8 cellular contexts compared by ENCODE assay signal in the genomic region with DNA sequence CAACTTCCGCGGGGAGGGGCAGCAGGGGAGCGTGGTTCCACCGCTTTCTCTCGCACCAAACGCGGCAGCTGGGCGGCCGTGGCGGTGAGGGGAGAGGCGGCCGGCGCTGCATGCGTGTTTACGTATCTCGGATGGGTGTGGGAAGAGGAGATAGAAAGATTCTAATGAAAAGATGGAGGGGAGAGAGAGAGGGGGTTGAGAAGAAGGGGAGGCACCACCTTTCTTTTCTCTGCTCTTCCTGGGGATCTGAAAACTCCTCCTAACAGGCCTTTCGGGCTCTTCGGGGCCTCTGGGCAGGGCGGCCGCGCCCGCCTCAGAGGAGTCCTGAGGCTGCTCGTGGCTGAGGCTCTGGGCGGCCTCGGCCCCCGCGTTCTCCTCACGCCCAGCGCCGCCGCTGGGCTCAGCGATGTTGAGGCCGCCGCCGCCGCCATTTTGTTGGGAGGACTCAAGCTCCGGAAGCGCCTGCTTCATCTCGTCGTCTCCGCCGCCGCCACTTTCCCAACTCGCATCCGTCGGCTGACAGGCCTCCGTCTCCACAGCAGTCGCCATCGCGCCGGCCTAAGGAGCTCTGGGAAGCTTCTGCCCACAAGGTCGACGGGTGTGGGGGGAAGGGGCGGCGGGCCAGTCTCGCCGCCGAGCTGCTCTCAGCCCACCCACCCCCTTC. TPM values are rescaled to one million over a fixed set of nuclear protein-coding genes. Genes with fewer than 3 reads are reported as not detected.
DNase-seq lines count a peak whose midpoint lies in the region; ATAC-seq and TF ChIP-seq lines count a peak whose summit lies in the region.

No MANE protein-coding gene starts in this region.

- peaks cover 17% of the 10 kb centered on the region for H3K9me3 Mint-ChIP-seq in nephron

- DNase-seq in DMS 273 (lab: John Stamatoyannopoulos, UW; ENCODE audit: unreplicated experiment) (peak; percentile 86), HuH-7.5 (ENCODE audit: low spot score) (peak; percentile 22), RPMI7951 (ENCODE audit: low read depth) (peak; percentile 82), fibroblast of pulmonary artery (ENCODE audit: low read depth) (peak; percentile 74)
- DNase-seq in activated T-helper 9 cell treated with anti-CD3 and anti-CD28 coated beads, Interleukin-2, amount 50 U/mL, for 16 hours (ENCODE audit: low read depth): peak; percentile 71
- DNase-seq in stimulated activated naive CD8-positive, alpha-beta T cell treated with anti-CD3 and anti-CD28 coated beads, Interleukin-15, Interleukin-2, amounts not matched to agents 100 U/mL and 50 U/mL, for 24 hours: peak; percentile 80

- peak overlapping the region; percentile 92 to 96 (median 96) for H3K4me3 Mint-ChIP-seq in nephron

- H3K4me1 Mint-ChIP-seq in nephron: peaks cover 20% of the 10 kb centered on the region

- peak; percentile 57 for ATAC-seq in GM21515 (IDR thresholded peaks at IDR 0.05; ENCODE audit: unreplicated experiment)
- ATAC-seq in stimulated activated naive CD8-positive, alpha-beta T cell treated with anti-CD3 and anti-CD28 coated beads, Interleukin-15, Interleukin-2, amounts not matched to agents 100 U/mL and 50 U/mL, for 24 hours: peak; percentile 77

- no peaks in the 10 kb centered on the region for H3K27me3 Mint-ChIP-seq in nephron (ENCODE audit: low read depth)

- peak overlapping the region; percentile 93 to 100 (median 99) for H3K27ac Mint-ChIP-seq in nephron

- peak overlapping the region; percentile 80 for H3K4me3 ChIP-seq in fibroblast of pulmonary artery (replicated peaks; ENCODE audit: low read depth, low read length)

- H3K36me3 Mint-ChIP-seq in nephron (ENCODE audit: low read depth): peaks cover 50% of the 10 kb centered on the region

- TF ChIP-seq CTCF in fibroblast of pulmonary artery (IDR thresholded peaks at IDR 0.05; ENCODE audit: low read length, missing control alignments): no peak
- no peak for TF ChIP-seq CTCF in nephron (IDR thresholded peaks at IDR 0.05; ENCODE audit: unreplicated experiment in 3 of 3)

RNA-seq across cellular contexts. Expression of a gene that starts 0.5 kb away (rescaled TPM):
- 69.0 and 86.3 TPM in 2 replicates for total RNA-seq in RPMI7951 (2014; rRNA removed; shearing (Covaris generic))

Comparison
In these comparisons a context has a peak if more than half of its experiments do, and no peak if none do; other contexts are left out.
1. Peak in every context shown above with its lines: DNase-seq, ATAC-seq and H3K4me3 ChIP-seq.
2. DNase-seq: peak in every context shown above with its lines; median percentile 86 in DMS 273; 82 in RPMI7951; 80 in stimulated activated naive CD8-positive, alpha-beta T cell treated with anti-CD3 and anti-CD28 coated beads, Interleukin-15, Interleukin-2, amounts not matched to agents 100 U/mL and 50 U/mL, for 24 hours; 74 in fibroblast of pulmonary artery; 71 in activated T-helper 9 cell treated with anti-CD3 and anti-CD28 coated beads, Interleukin-2, amount 50 U/mL, for 16 hours; 22 in HuH-7.5.